Comparison of ENCODE assay signal across 18 cellular contexts in the genomic region with DNA sequence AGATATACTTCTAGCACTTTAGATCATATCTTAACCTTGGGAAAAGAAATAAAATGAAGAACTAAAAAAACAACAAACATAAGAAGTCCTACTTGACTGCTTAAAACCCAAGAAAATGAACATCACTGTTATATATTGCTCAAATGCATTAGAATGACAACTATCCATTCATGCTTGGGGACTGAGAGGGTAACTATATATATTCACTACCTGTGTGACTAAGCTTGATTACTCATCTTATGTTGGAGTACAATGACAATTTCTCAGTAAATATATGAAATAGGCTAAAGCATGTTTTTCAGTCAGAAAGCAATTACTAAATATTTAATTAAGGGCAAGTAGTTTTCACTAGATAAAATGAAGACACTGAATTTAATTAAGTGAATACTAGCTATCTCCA. TPM values are rescaled to one million over a fixed set of nuclear protein-coding genes. Genes with fewer than 3 reads are reported as not detected.
DNase-seq lines count a peak whose midpoint lies in the region; ATAC-seq, FAIRE-seq and TF ChIP-seq lines count a peak whose summit lies in the region.
"Had no signal": no experiment of that assay in that cellular context is flagged by ENCODE, and none has a peak within 500 bp of the region (broad histone marks: within the 10 kb centered on the region; RNA-seq: fewer than 3 reads in every experiment).

No MANE protein-coding gene starts in this region.

- H3K4me3 ChIP-seq in epithelial cell of esophagus (ENCODE audit: low read length) = no peak overlapping the region

- no peaks in the 10 kb centered on the region for H3K9me3 Mint-ChIP-seq in activated naive CD4-positive, alpha-beta T cell treated with anti-CD3 and anti-CD28 coated beads, Interleukin-2, amount 50 U/mL, for 24 hours
- H3K9me3 Mint-ChIP-seq in activated naive CD4-positive, alpha-beta T cell treated with anti-CD3 and anti-CD28 coated beads for 36 hours = no peaks in the 10 kb centered on the region

- peaks cover 13% of the 10 kb centered on the region for H3K4me1 Mint-ChIP-seq in activated naive CD4-positive, alpha-beta T cell treated with anti-CD3 and anti-CD28 coated beads, Interleukin-2, amount 50 U/mL, for 24 hours
- H3K4me1 Mint-ChIP-seq in activated naive CD4-positive, alpha-beta T cell treated with anti-CD3 and anti-CD28 coated beads for 36 hours (ENCODE audit: low read depth) = peaks cover 6% of the 10 kb centered on the region
- H3K4me1 Mint-ChIP-seq: B cell had no signal

- peaks cover 22% of the 10 kb centered on the region for H3K36me3 Mint-ChIP-seq in activated naive CD4-positive, alpha-beta T cell treated with anti-CD3 and anti-CD28 coated beads, Interleukin-2, amount 50 U/mL, for 24 hours
- peaks cover 10% of the 10 kb centered on the region for H3K36me3 Mint-ChIP-seq in activated naive CD4-positive, alpha-beta T cell treated with anti-CD3 and anti-CD28 coated beads for 36 hours (ENCODE audit: low read depth)

- no peak overlapping the region for H3K4me3 Mint-ChIP-seq in activated naive CD4-positive, alpha-beta T cell treated with anti-CD3 and anti-CD28 coated beads, Interleukin-2, amount 50 U/mL, for 24 hours
- H3K4me3 Mint-ChIP-seq in activated naive CD4-positive, alpha-beta T cell treated with anti-CD3 and anti-CD28 coated beads for 36 hours = no peak overlapping the region
- H3K4me3 Mint-ChIP-seq: B cell had no signal

- TF ChIP-seq CTCF in epithelial cell of esophagus (IDR thresholded peaks at IDR 0.05; ENCODE audit: insufficient read depth, low read depth, low read length, missing control alignments) = no peak

- intact Hi-C loops in activated naive CD4-positive, alpha-beta T cell treated with anti-CD3 and anti-CD28 coated beads for 36 hours (cut with micrococcal nuclease) = no loop called here

- CTCF ChIA-PET in activated naive CD4-positive, alpha-beta T cell treated with anti-CD3 and anti-CD28 coated beads for 36 hours (lab: Charles Lee) = interaction anchor here (0.5 to 1.2 kb wide), 2 partner anchors 309 to 966 kb away, joined by 3 read pairs; no protein-coding TSS in a partner anchor

- no peaks in the 10 kb centered on the region for H3K27me3 Mint-ChIP-seq in activated naive CD4-positive, alpha-beta T cell treated with anti-CD3 and anti-CD28 coated beads, Interleukin-2, amount 50 U/mL, for 24 hours
- no peaks in the 10 kb centered on the region for H3K27me3 Mint-ChIP-seq in activated naive CD4-positive, alpha-beta T cell treated with anti-CD3 and anti-CD28 coated beads for 36 hours (ENCODE audit: low read depth)
- H3K27me3 Mint-ChIP-seq: B cell had no signal

- ATAC-seq in GM18520 (IDR thresholded peaks at IDR 0.05; ENCODE audit: unreplicated experiment) (no peak), HG03196 (IDR thresholded peaks at IDR 0.05; ENCODE audit: unreplicated experiment) (no peak)
- ATAC-seq: HepG2 had no signal

- FAIRE-seq in GM18507 (lab: Jason Lieb, UNC) = peak; percentile 57
- FAIRE-seq: H1, HepG2 had no signal

- H3K27ac Mint-ChIP-seq in activated naive CD4-positive, alpha-beta T cell treated with anti-CD3 and anti-CD28 coated beads, Interleukin-2, amount 50 U/mL, for 24 hours = peak overlapping the region; percentile 24
- H3K27ac Mint-ChIP-seq in activated naive CD4-positive, alpha-beta T cell treated with anti-CD3 and anti-CD28 coated beads for 36 hours = no peak overlapping the region
- H3K27ac Mint-ChIP-seq: B cell had no signal

- no peak for DNase-seq in activated naive CD4-positive, alpha-beta T cell treated with anti-CD3 and anti-CD28 coated beads for 36 hours
- DNase-seq in GM18507 (ENCODE audit: extremely low spot score, insufficient read length, low read depth) (no peak), RKO (ENCODE audit: low spot score) (peak; percentile 46), epithelial cell of esophagus (ENCODE audit: low read depth) (peak; percentile 33), SKM-1 (lab: John Stamatoyannopoulos, UW; ENCODE audit: unreplicated experiment) (no peak)
- DNase-seq: GF-D8, KBM-7, NCI-H1694 treated with DMSO at 0.1 percent for 48 hours, NCI-H748 treated with DMSO at 0.1 percent for 48 hours, OCI-M1, RPMI8226, SW 1271 had no signal

RNA-seq across cellular contexts. Expression of a gene that starts 40.1 kb away (rescaled TPM):
- total RNA-seq in activated naive CD4-positive, alpha-beta T cell treated with anti-CD3 and anti-CD28 coated beads for 36 hours = 10 to 100 TPM; 38.2 to 42.2 TPM

Comparison
In these comparisons a context has a peak if more than half of its experiments do, and no peak if none do; other contexts are left out.
1. DNase-seq: peak in RKO (single experiment) and epithelial cell of esophagus (single experiment); none in activated naive CD4-positive, alpha-beta T cell treated with anti-CD3 and anti-CD28 coated beads for 36 hours (single experiment), GM18507 (single experiment) and SKM-1 (single experiment).